ENCODE assay signal across 29 cellular contexts in the genomic region with DNA sequence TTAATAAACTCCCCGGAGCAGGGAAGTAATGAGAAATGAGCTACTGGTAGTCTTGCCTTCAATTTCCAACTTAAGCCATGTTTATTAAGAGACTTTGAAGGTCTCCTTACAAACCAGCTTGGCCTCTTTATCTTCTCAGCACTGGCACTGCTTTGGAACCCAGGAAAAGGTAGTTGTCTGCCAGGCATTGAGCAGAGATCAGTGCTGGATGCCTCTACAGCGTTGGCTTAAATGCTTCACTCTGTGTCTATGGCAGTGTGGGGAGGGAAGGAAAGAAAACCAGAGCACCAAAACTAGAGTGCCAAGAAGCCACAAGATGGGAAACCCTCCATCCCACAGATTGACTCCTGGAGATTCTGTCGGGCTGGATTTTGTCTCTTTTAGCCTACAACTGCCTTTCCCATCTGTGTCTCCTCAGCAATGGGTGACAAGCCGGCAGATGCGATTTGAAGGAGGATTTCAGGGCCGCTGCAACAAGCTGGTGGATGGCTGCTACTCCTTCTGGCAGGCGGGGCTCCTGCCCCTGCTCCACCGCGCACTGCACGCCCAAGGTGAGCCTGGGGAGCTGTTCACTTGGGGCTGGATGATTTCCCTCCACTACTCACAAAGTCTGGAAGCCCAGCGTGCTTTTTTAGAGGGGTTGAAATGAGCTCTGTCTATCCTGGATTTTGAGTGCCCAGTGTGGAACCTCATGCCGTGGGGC. TPM values are rescaled to one million over a fixed set of nuclear protein-coding genes. Genes with fewer than 3 reads are reported as not detected.
A peak's percentile ranks its signal among the peaks of the same experiment; 100 is the strongest.
DNase-seq lines count a peak whose midpoint lies in the region; ATAC-seq, FAIRE-seq and TF ChIP-seq lines count a peak whose summit lies in the region.
"Had no signal": no experiment of that assay in that cellular context is flagged by ENCODE, and none has a peak within 500 bp of the region (broad histone marks: within the 10 kb centered on the region; RNA-seq: fewer than 3 reads in every experiment).

No MANE protein-coding gene starts in this region.

- H3K4me1 ChIP-seq in left ventricle myocardium inferior: peaks cover 35% of the 10 kb centered on the region
- peaks cover 19 to 44% of the 10 kb centered on the region in 2 experiments for H3K4me1 ChIP-seq in K562 (replicated peaks in 1 of 2; ENCODE audit: control insufficient read depth in 2 of 2, insufficient read depth in 2 of 2, low read length in 2 of 2)
- peaks cover 0 to 2% of the 10 kb centered on the region in 2 donors for H3K4me1 ChIP-seq in small intestine (ENCODE audit: control insufficient read depth in 2 of 2, insufficient read depth in 1 of 2, low read depth in 1 of 2, low read length in 1 of 2)
- H3K4me1 ChIP-seq: gastroesophageal sphincter had no signal

- TF ChIP-seq CTCF in left ventricle myocardium inferior (IDR thresholded peaks at IDR 0.05; ENCODE audit: borderline replicate concordance) (no peak), K562 (IDR thresholded peaks at IDR 0.05 in 2 of 3, conservative IDR thresholded peaks at IDR 0.05 in 1 of 3; ENCODE audit: insufficient read depth in 2 of 3, low read depth in 1 of 3, low read length in 3 of 3) (no peak)

- CTCF ChIA-PET in K562 (lab: Yijun Ruan, JAX; ENCODE audit: low intra/inter-chr PET ratio): no interaction called here

- intact Hi-C loops in left ventricle myocardium inferior (cut with micrococcal nuclease) (no loop called here), cardiac septum (cut with DNase I) (no loop called here), K562 (cut with micrococcal nuclease) (loop anchor here (5.0 kb wide), 1 partner anchor 58 kb away; a partner anchor contains a TSS), sciatic nerve (cut with DNase I) (no loop called here)

- no peaks in the 10 kb centered on the region for H3K27me3 ChIP-seq in left ventricle myocardium inferior (ENCODE audit: low read depth)
- no peaks in the 10 kb centered on the region for H3K27me3 ChIP-seq in K562 (ENCODE audit: control insufficient read depth in 2 of 2, insufficient read depth in 2 of 2, low read length in 2 of 2)
- H3K27me3 ChIP-seq in small intestine (ENCODE audit: control insufficient read depth in 2 of 2, insufficient read depth in 2 of 2, low read length in 2 of 2): no peaks in the 10 kb centered on the region
- H3K27me3 ChIP-seq: BLaER1, gastroesophageal sphincter, hepatocyte had no signal

- no peaks in the 10 kb centered on the region for H3K9me1 ChIP-seq in K562 (ENCODE audit: control insufficient read depth, insufficient read depth, low read length)

- peaks cover 36% of the 10 kb centered on the region for H3K36me3 ChIP-seq in left ventricle myocardium inferior
- H3K36me3 ChIP-seq in K562 (ENCODE audit: control insufficient read depth, insufficient read depth, low read length): peaks cover 35% of the 10 kb centered on the region; the same call in 2 of the 3 replicates
- H3K36me3 ChIP-seq in small intestine (ENCODE audit: control insufficient read depth in 2 of 2, insufficient read depth in 2 of 2, low read length in 2 of 2): peaks cover 2 to 3% of the 10 kb centered on the region in 2 donors

- no peaks in the 10 kb centered on the region for H4K20me1 ChIP-seq in K562 (replicated peaks; ENCODE audit: control insufficient read depth, insufficient read depth, low read length)
- H4K20me1 ChIP-seq: BLaER1 had no signal

- DNase-seq in left ventricle myocardium inferior (no peak), cardiac septum (ENCODE audit: low spot score) (no peak), HTR-8/SVneo (ENCODE audit: insufficient read length, low spot score) (no peak), K562 (ENCODE audit: extremely low read depth in 1 of 4, low spot score in 3 of 4) (peak in 1 of 4 experiments; percentile 34), sciatic nerve (ENCODE audit: low spot score) (peak; percentile 7), ecto neural progenitor cell (ENCODE audit: low spot score) (no peak), small intestine (no peak)
- DNase-seq: activated CD4-positive, alpha-beta T cell treated with anti-CD3 and anti-CD28 coated beads for 48 hours; activated CD8-positive, alpha-beta memory T cell treated with anti-CD3 and anti-CD28 coated beads, Interleukin-2, amount 50 U/mL, for 4 hours; central memory CD4-positive, alpha-beta T cell; DMS79 treated with DMSO at 0.1 percent for 48 hours; naive B cell; NCI-H2029 treated with DMSO at 0.1 percent for 48 hours; NCI-H226; NCI-H69; stimulated activated CD4-positive, alpha-beta T cell treated with anti-CD3 and anti-CD28 coated beads, Interleukin-2, amount 100 ng/mL, for 48 hours; SW 1271; T-helper 9 cell; WERI-Rb-1 had no signal

- H3K4me2 ChIP-seq in K562 (ENCODE audit: insufficient read depth, low read length): peak overlapping the region; percentile 69
- H3K4me2 ChIP-seq: BLaER1, hepatocyte had no signal

- POLR2A ChIA-PET in K562 (lab: Yijun Ruan, JAX): interaction anchor here (0.6 to 1.9 kb wide), 5 partner anchors 9 to 89 kb away, joined by 3 to 10 read pairs (median 3); no protein-coding TSS in a partner anchor

- ATAC-seq in K562: peak; percentile 69
- no peak for ATAC-seq in sciatic nerve
- no peak for ATAC-seq in GM18498 (IDR thresholded peaks at IDR 0.05; ENCODE audit: unreplicated experiment)
- ATAC-seq: activated naive CD4-positive, alpha-beta T cell treated with anti-CD3 and anti-CD28 coated beads, Interleukin-2, amount 50 U/mL, for 72 hours; activated T-helper 17 cell treated with anti-CD3 and anti-CD28 coated beads, Interleukin-2, amount 50 U/mL, for 72 hours; gastroesophageal sphincter; HCT116; Panc1 had no signal

- FAIRE-seq in HTR-8/SVneo (lab: Jason Lieb, UNC) (peak; percentile 38), K562 (lab: Jason Lieb, UNC) (no peak), small intestine (lab: Jason Lieb, UNC) (no peak)
- FAIRE-seq: astrocyte, endometrium had no signal

- 1% methylated on average over 11 of the region's 12 CpGs for WGBS in K562 (ENCODE audit: insufficient coverage, low coverage, missing lambda C conversion rate)
- 89 to 94% (median 91%) methylated on average over 12 of the region's 12 CpGs for WGBS in small intestine, 3 donors

- in situ Hi-C loops in K562 (cut with MboI): no loop called here

- TF ChIP-seq POLR2A in K562 (conservative IDR thresholded peaks at IDR 0.05): no peak

- no TSS peak for BruUV-seq in K562 (replicated peaks; lab: Mats Ljungman, UMichigan)

- peak overlapping the region; percentile 12; the same call in 1 of the 2 replicates for H2AFZ ChIP-seq in K562 (ENCODE audit: low read depth, low read length)
- H2AFZ ChIP-seq: hepatocyte had no signal

- no peaks in the 10 kb centered on the region for H3K79me2 ChIP-seq in K562 (ENCODE audit: control insufficient read depth, insufficient read depth, low read length)
- H3K79me2 ChIP-seq: hepatocyte had no signal

- TF ChIP-seq RAD21 in K562 (CRISPR knock-in tag; conservative IDR thresholded peaks at IDR 0.05 in 1 of 2, IDR thresholded peaks at IDR 0.05 in 1 of 2): no peak

- no peak for TF ChIP-seq EP300 in K562 (IDR thresholded peaks at IDR 0.05; ENCODE audit: low read length)

- H3K27ac ChIP-seq in left ventricle myocardium inferior (replicated peaks) (peak overlapping the region; percentile 44), K562 (ENCODE audit: extremely low read depth, low read depth, low read length) (peak overlapping the region; percentile 84), small intestine (ENCODE audit: low read depth in 1 of 2, low read length in 1 of 2) (no peak overlapping the region)
- H3K27ac ChIP-seq: BLaER1, gastroesophageal sphincter, hepatocyte, WERI-Rb-1 had no signal

- peak overlapping the region; percentile 46 to 61 for H3K9ac ChIP-seq in K562 (ENCODE audit: insufficient read depth in 1 of 2, low read depth in 2 of 2, low read length in 2 of 2)
- H3K9ac ChIP-seq: BLaER1 had no signal

- H3K9me3 ChIP-seq in left ventricle myocardium inferior (replicated peaks): no peaks in the 10 kb centered on the region
- no peaks in the 10 kb centered on the region for H3K9me3 ChIP-seq in K562 (replicated peaks; ENCODE audit: control insufficient read depth, insufficient read depth, low read depth, low read length)
- no peaks in the 10 kb centered on the region for H3K9me3 ChIP-seq in small intestine (ENCODE audit: control insufficient read depth, low read depth)
- H3K9me3 ChIP-seq: BLaER1, gastroesophageal sphincter had no signal

- H3K4me3 ChIP-seq in left ventricle myocardium inferior: no peak overlapping the region
- no peak overlapping the region; the same call in 1 of the 2 replicates for H3K4me3 ChIP-seq in K562
- no peak overlapping the region for H3K4me3 ChIP-seq in small intestine (ENCODE audit: low read depth in 1 of 2, low read length in 2 of 2)
- H3K4me3 ChIP-seq: BLaER1, gastroesophageal sphincter, hepatocyte had no signal

RNA-seq across cellular contexts. Expression of a gene that starts 57.3 kb away (rescaled TPM):
- total RNA-seq in left ventricle myocardium inferior (17.9 TPM), cardiac septum (18.7 TPM), K562 (2014; rRNA removed) (6.9 and 7.3 TPM in 2 replicates), K562 (2014; rRNA removed; fragmentation: Illumina TruSeq; extraction: Trizol) (8.9 and 11.7 TPM in 2 replicates), K562 (2015; rRNA removed; fragmentation: Illumina TruSeq; extraction: Trizol) (10.9 and 11.0 TPM in 2 replicates), K562 (2021) (12.2 and 13.8 TPM in 2 replicates), sciatic nerve (40.7 TPM)
- total RNA-seq in K562 (2011; cell fraction: chromatin; rRNA removed; ENCODE audit: low replicate concordance): 47.5 and 49.5 TPM in 2 replicates
- 29.6 and 31.0 TPM in 2 replicates for total RNA-seq in K562 (2011; cell fraction: nucleolus; rRNA removed)
- total RNA-seq in K562 (2011; cell fraction: nucleoplasm; rRNA removed): 18.6 and 28.7 TPM in 2 replicates
- polyA plus RNA-seq in K562 (2011; rRNA removed) (16.5 and 18.5 TPM in 2 replicates), K562 (2014; fragmentation: Illumina TruSeq; extraction: Trizol) (12.1 and 15.6 TPM in 2 replicates), K562 (2014; fragmentation: Nextera tagmentation; extraction: Ambion mirVana) (10 to 100 TPM; 14.1 to 23.2 TPM), K562 (2014; rRNA removed) (10.6 and 12.9 TPM in 2 replicates), small intestine (10 to 100 TPM in 1 of 3 donors, 1 to 10 TPM in 2; 6.7 to 10.1 (median 7.3) TPM)
- 18.8 and 20.8 TPM in 2 replicates for polyA plus RNA-seq in K562 (2011; cell fraction: cytosol; rRNA removed)
- polyA plus RNA-seq in K562 (2011; cell fraction: nucleus; rRNA removed): 31.7 and 33.9 TPM in 2 replicates
- 10.2 and 13.4 TPM in 2 replicates for polyA plus RNA-seq in K562 (2012)
- 24.4 and 25.7 TPM in 2 replicates for polyA minus RNA-seq in K562 (2011; rRNA and poly(A)+ RNA removed)
- polyA minus RNA-seq in K562 (2011; cell fraction: cytosol; rRNA and poly(A)+ RNA removed): 13.8 and 21.2 TPM in 2 replicates
- polyA minus RNA-seq in K562 (2011; cell fraction: nucleus; rRNA and poly(A)+ RNA removed): 17.5 and 42.0 TPM in 2 replicates

RNA-seq across cellular contexts. Expression of a gene that starts 58.3 kb away (rescaled TPM):
- 81.9 TPM for total RNA-seq in left ventricle myocardium inferior
- total RNA-seq in cardiac septum: 80.8 TPM
- total RNA-seq in K562 (2011; cell fraction: chromatin; rRNA removed; ENCODE audit: low replicate concordance): 73.6 and 82.8 TPM in 2 replicates
- 44.7 and 51.0 TPM in 2 replicates for total RNA-seq in K562 (2011; cell fraction: nucleolus; rRNA removed)
- 59.2 and 80.7 TPM in 2 replicates for total RNA-seq in K562 (2011; cell fraction: nucleoplasm; rRNA removed)
- 40.9 and 63.6 TPM in 2 replicates for total RNA-seq in K562 (2014; rRNA removed)
- 38.3 and 40.5 TPM in 2 replicates for total RNA-seq in K562 (2014; rRNA removed; fragmentation: Illumina TruSeq; extraction: Trizol)
- 50.3 and 52.1 TPM in 2 replicates for total RNA-seq in K562 (2015; rRNA removed; fragmentation: Illumina TruSeq; extraction: Trizol)
- 88.8 and 96.5 TPM in 2 replicates for total RNA-seq in K562 (2021)
- polyA plus RNA-seq in K562 (2011; rRNA removed): 51.6 and 55.3 TPM in 2 replicates
- polyA plus RNA-seq in K562 (2011; cell fraction: cytosol; rRNA removed): 34.4 and 50.1 TPM in 2 replicates
- 107 and 161 TPM in 2 replicates for polyA plus RNA-seq in K562 (2011; cell fraction: nucleus; rRNA removed)
- polyA plus RNA-seq in K562 (2012): 36.0 and 46.4 TPM in 2 replicates
- 63.3 and 84.7 TPM in 2 replicates for polyA plus RNA-seq in K562 (2014; fragmentation: Illumina TruSeq; extraction: Trizol)
- 10 to 100 TPM; 15.4 to 32.7 TPM for polyA plus RNA-seq in K562 (2014; fragmentation: Nextera tagmentation; extraction: Ambion mirVana)
- polyA plus RNA-seq in K562 (2014; rRNA removed): 63.0 and 81.9 TPM in 2 replicates
- polyA minus RNA-seq in K562 (2011; rRNA and poly(A)+ RNA removed): 42.4 and 43.0 TPM in 2 replicates
- 19.2 and 19.5 TPM in 2 replicates for polyA minus RNA-seq in K562 (2011; cell fraction: cytosol; rRNA and poly(A)+ RNA removed)
- 35.8 and 40.4 TPM in 2 replicates for polyA minus RNA-seq in K562 (2011; cell fraction: nucleus; rRNA and poly(A)+ RNA removed)
- total RNA-seq in sciatic nerve: 131 TPM
- polyA plus RNA-seq in small intestine: 10 to 100 TPM; 42.9 to 77.3 (median 64.6) TPM

Comparison
In these comparisons a context has a peak if more than half of its experiments do, and no peak if none do; other contexts are left out.
1. H3K27ac ChIP-seq: peak in left ventricle myocardium inferior (single experiment) and K562 (single experiment); none in small intestine (0 of 2).